8 cellular contexts compared by ENCODE assay signal in the genomic region with DNA sequence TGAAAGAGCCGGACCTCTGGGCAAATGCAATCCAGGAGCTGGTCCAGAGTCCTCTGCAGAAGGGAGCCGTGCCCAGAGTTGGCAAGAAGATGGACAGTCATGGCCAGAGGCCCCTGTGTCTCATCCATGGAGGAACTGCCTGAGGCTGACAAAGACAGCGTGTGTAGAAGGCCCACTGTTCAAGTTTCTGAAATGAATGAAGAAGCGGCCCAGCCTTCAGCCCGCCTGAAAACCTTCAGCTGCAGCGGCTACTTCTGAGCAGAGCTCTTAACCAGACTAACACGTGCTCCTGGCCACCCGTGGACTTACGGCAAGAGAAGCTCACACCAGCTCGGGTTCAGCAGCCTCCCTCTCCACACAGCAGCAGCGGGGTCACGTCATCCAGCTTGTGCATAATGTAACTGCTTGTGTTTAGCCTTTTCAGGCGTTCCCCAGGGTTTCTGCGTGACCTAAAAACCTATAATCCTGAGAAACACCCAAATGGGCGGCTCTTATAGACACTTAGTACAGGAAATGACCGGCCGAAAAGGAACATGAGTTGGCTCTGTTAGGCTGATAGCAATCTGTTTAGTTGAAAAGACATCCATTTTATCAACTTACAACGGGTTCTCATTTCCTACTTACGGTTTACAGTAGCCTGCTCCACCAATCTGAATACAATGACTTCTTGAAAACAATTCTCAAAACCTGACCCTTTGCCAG. TPM values are rescaled to one million over a fixed set of nuclear protein-coding genes. Genes with fewer than 3 reads are reported as not detected.
DNase-seq lines count a peak whose midpoint lies in the region; ATAC-seq and TF ChIP-seq lines count a peak whose summit lies in the region.

A gene with protein sequence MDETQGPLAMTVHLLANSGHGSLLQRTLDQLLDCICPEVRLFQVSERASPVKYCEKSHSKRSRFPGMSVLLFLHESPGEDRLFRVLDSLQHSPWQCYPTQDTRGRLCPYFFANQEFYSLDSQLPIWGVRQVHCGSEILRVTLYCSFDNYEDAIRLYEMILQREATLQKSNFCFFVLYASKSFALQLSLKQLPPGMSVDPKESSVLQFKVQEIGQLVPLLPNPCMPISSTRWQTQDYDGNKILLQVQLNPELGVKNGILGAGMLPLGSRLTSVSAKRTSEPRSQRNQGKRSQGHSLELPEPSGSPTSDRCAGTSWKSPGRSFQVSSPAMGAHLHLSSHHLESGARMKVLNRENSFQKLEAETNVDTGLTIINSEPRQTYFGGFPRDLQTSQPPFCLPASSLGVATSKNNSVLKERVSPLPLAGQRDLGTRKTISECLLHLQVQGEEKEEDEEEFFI (minus strand): TSS at position 467 of the 702 bp plus-strand sequence. CDS start 339 bp downstream, at position 128.

- peak within 1 kb of the TSS; percentile 82 for H3K27ac Mint-ChIP-seq in activated CD4-positive, alpha-beta T cell treated with anti-CD3 and anti-CD28 coated beads for 36 hours
- H3K27ac Mint-ChIP-seq in nephron = peak within 1 kb of the TSS in 2 of 3 experiments; percentile 60 to 73

- no peak for TF ChIP-seq CTCF in nephron (IDR thresholded peaks at IDR 0.05; ENCODE audit: unreplicated experiment in 3 of 3)
- no peak for TF ChIP-seq CTCF in tibial nerve (IDR thresholded peaks at IDR 0.05)

- H3K4me1 Mint-ChIP-seq in activated CD4-positive, alpha-beta T cell treated with anti-CD3 and anti-CD28 coated beads for 36 hours = peaks cover 12% of the 10 kb centered on the region
- H3K4me1 Mint-ChIP-seq in nephron = no peaks in the 10 kb centered on the region

- ATAC-seq in HG02852 (IDR thresholded peaks at IDR 0.05; ENCODE audit: unreplicated experiment) (peak; percentile 53), esophagus mucosa (peak; percentile 57), HG03378 (IDR thresholded peaks at IDR 0.05; ENCODE audit: unreplicated experiment) (no peak)
- peak; percentile 85 for ATAC-seq in activated CD4-positive, alpha-beta T cell treated with anti-CD3 and anti-CD28 coated beads for 36 hours

- TF ChIP-seq POLR2A in tibial nerve (IDR thresholded peaks at IDR 0.05) = peak in 1 of 2 donors; percentile 19

- 24 to 40% methylated on average over 19 of the region's 19 CpGs for WGBS in tibial nerve, 2 donors

- peaks cover 0 to 8% (median 0%) of the 10 kb centered on the region in 4 donors for H3K9me3 ChIP-seq in tibial nerve

- intact Hi-C loops in activated CD4-positive, alpha-beta T cell treated with anti-CD3 and anti-CD28 coated beads for 36 hours (cut with DNase I, micrococcal nuclease) = no loop called here

- H3K27me3 Mint-ChIP-seq in activated CD4-positive, alpha-beta T cell treated with anti-CD3 and anti-CD28 coated beads for 36 hours = peaks cover 3% of the 10 kb centered on the region
- peaks cover 4% of the 10 kb centered on the region for H3K27me3 Mint-ChIP-seq in nephron (ENCODE audit: low read depth)

- H3K36me3 Mint-ChIP-seq in activated CD4-positive, alpha-beta T cell treated with anti-CD3 and anti-CD28 coated beads for 36 hours (ENCODE audit: low read depth) = no peaks in the 10 kb centered on the region
- no peaks in the 10 kb centered on the region for H3K36me3 Mint-ChIP-seq in nephron (ENCODE audit: low read depth)

- peak within 1 kb of the TSS; percentile 7 to 49 (median 22) for H3K4me3 ChIP-seq in tibial nerve

- peak in 1 of 2 donors; percentile 49 for TF ChIP-seq EP300 in tibial nerve (IDR thresholded peaks at IDR 0.05)

- peak within 1 kb of the TSS in 2 of 4 donors; percentile 24 to 74 for H3K27ac ChIP-seq in tibial nerve

- peaks cover 0 to 11% (median 0%) of the 10 kb centered on the region in 4 donors for H3K4me1 ChIP-seq in tibial nerve

- POLR2A ChIA-PET in activated CD4-positive, alpha-beta T cell treated with anti-CD3 and anti-CD28 coated beads for 36 hours (lab: Charles Lee) = no interaction called here

- peak within 1 kb of the TSS; percentile 50 for H3K4me3 Mint-ChIP-seq in activated CD4-positive, alpha-beta T cell treated with anti-CD3 and anti-CD28 coated beads for 36 hours
- H3K4me3 Mint-ChIP-seq in nephron = no peak within 1 kb of the TSS

- no peaks in the 10 kb centered on the region for H3K27me3 ChIP-seq in tibial nerve

- no peaks in the 10 kb centered on the region for H3K36me3 ChIP-seq in tibial nerve

- peaks cover 3% of the 10 kb centered on the region for H3K9me3 Mint-ChIP-seq in activated CD4-positive, alpha-beta T cell treated with anti-CD3 and anti-CD28 coated beads for 36 hours (ENCODE audit: low read depth)
- peaks cover 5% of the 10 kb centered on the region for H3K9me3 Mint-ChIP-seq in nephron

- CTCF ChIA-PET in activated CD4-positive, alpha-beta T cell treated with anti-CD3 and anti-CD28 coated beads for 36 hours (lab: Charles Lee) = interaction anchor here (0.8 to 2.5 kb wide), 4 partner anchors 18 to 345 kb away, joined by 3 to 5 read pairs (median 4); no protein-coding TSS in a partner anchor

- DNase-seq in AML-193 (lab: John Stamatoyannopoulos, UW) (peak; percentile 81 to 90), tibial nerve (ENCODE audit: low spot score in 2 of 2) (peak; percentile 32 to 63), NAMALWA (ENCODE audit: low spot score) (no peak)
- peak; percentile 68 for DNase-seq in activated CD4-positive, alpha-beta T cell treated with anti-CD3 and anti-CD28 coated beads for 36 hours

RNA-seq across cellular contexts. Expression of the gene that starts here (rescaled TPM):
- total RNA-seq in activated CD4-positive, alpha-beta T cell treated with anti-CD3 and anti-CD28 coated beads for 36 hours = under 1 TPM; 0.58 to 0.87 TPM
- total RNA-seq in esophagus mucosa = 0.36 TPM
- total RNA-seq in tibial nerve = 10 to 100 TPM in 1 of 4 donors, 1 to 10 TPM in 2, under 1 TPM in 1; 0.84 to 12.3 (median 5.9) TPM

Comparison
In these comparisons a context has a peak if more than half of its experiments do, and no peak if none do; other contexts are left out.
1. Peak in DNase-seq and ATAC-seq in activated CD4-positive, alpha-beta T cell treated with anti-CD3 and anti-CD28 coated beads for 36 hours; RNA of the gene not detected or under 1 TPM.
2. Peak in ATAC-seq in esophagus mucosa; RNA of the gene not detected or under 1 TPM.